Comparison of ENCODE assay signal across 1 cellular context in genomic region chr17:2700491-2701141, GRCh38.
TF ChIP-seq lines count a peak whose summit lies in the region.

No MANE protein-coding gene starts in this region.

TF ChIP-seq in K562, 482 proteins besides CTCF, POLR2A, EP300 and RAD21 (continued from another document):
- TF ChIP-seq PHB (CRISPR knock-in tag; IDR thresholded peaks at IDR 0.05) (no peak), HEY1 (CRISPR knock-in tag; IDR thresholded peaks at IDR 0.05; ENCODE audit: borderline replicate concordance) (no peak), MEIS2 (IDR thresholded peaks at IDR 0.05; ENCODE audit: partially characterized antibody) (no peak)
